ENCODE assay signal across 3 cellular contexts in genomic region chr19:9250630-9251029, GRCh38. TPM values are rescaled to one million over a fixed set of nuclear protein-coding genes. Genes with fewer than 3 reads are reported as not detected.
"Had no signal": no experiment of that assay in that cellular context is flagged by ENCODE, and none has a peak within 500 bp of the region (broad histone marks: within the 10 kb centered on the region; RNA-seq: fewer than 3 reads in every experiment).

OR7E24 (plus strand) TSS chr19:9250930; CDS start chr19:9251044, 114 bp downstream.

- DNase-seq: GDM1, GF-D8 had no signal

- H3K4me3 ChIP-seq: GM12878 had no signal

- ATAC-seq: GM12878 had no signal

RNA-seq across cellular contexts. Expression of gene OR7E24, which starts in this region (rescaled TPM):
- polyA plus RNA-seq: GM12878 had no signal
